Comparison of ENCODE assay signal across 9 cellular contexts in the genomic region with DNA sequence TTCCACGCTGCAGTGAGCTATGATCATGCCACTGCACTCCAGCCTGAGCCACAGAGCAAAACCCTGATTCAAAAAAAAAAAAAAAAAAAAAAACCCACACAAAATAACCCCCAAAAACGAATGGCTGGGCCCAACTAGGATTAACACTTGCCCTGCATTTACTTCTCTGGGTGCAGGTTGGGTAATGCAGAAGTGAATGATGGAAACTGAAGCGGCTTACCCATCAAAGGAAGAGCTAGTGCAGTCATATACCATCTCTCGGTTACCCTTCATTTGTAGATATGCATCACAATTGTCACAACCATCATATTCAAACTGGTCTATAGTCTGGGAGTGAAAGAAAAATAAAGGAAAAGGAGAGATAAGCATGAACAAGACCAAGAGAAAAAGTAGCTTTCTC. TPM values are rescaled to one million over a fixed set of nuclear protein-coding genes. Genes with fewer than 3 reads are reported as not detected.
A peak's percentile ranks its signal among the peaks of the same experiment; 100 is the strongest.
DNase-seq lines count a peak whose midpoint lies in the region; ATAC-seq and TF ChIP-seq lines count a peak whose summit lies in the region.
"Had no signal": no experiment of that assay in that cellular context is flagged by ENCODE, and none has a peak within 500 bp of the region (broad histone marks: within the 10 kb centered on the region; RNA-seq: fewer than 3 reads in every experiment).

No MANE protein-coding gene starts in this region.

- intact Hi-C loops in gastrocnemius medialis (cut with DNase I; ENCODE audit: low total_unique reads), result loop anchor here (5.0 kb wide), 2 partner anchors 134 to 756 kb away; a partner anchor contains a TSS

- peaks cover 52% of the 10 kb centered on the region for H3K4me1 Mint-ChIP-seq in T-helper 17 cell

- peak; percentile 12 for DNase-seq in GM13976 (ENCODE audit: low spot score)
- no peak for DNase-seq in T-helper 17 cell
- DNase-seq in foreskin fibroblast, result no peak
- no peak for DNase-seq in gastrocnemius medialis
- DNase-seq in kidney tubule cell (ENCODE audit: low spot score), result no peak
- no peak for DNase-seq in inferior parietal cortex (ENCODE audit: extremely low spot score)
- DNase-seq in NCI-H187 (lab: John Stamatoyannopoulos, UW), result no peak

- peaks cover 7 to 44% of the 10 kb centered on the region in 2 donors for H3K36me3 ChIP-seq in gastrocnemius medialis

- TF ChIP-seq CTCF in GM13976 (IDR thresholded peaks at IDR 0.05; ENCODE audit: borderline replicate concordance, control extremely low read depth, extremely low read depth, insufficient read depth, missing control alignments) (no peak), foreskin fibroblast (IDR thresholded peaks at IDR 0.05; ENCODE audit: low read depth, low read length) (no peak), gastrocnemius medialis (IDR thresholded peaks at IDR 0.05 in 4 of 5, conservative IDR thresholded peaks at IDR 0.05 in 1 of 5) (no peak)

- in situ Hi-C loops in GM13976 (cut with MboI; ENCODE audit: low sequenced_read_pairs, unreplicated experiment) (no loop called here), gastrocnemius medialis (cut with MboI; ENCODE audit: low sequenced_read_pairs in 4 of 4) (no loop called here)

- peak overlapping the region; percentile 99 for H3K27ac Mint-ChIP-seq in T-helper 17 cell

- H3K4me3 ChIP-seq in foreskin fibroblast (ENCODE audit: low read depth in 1 of 2, low read length in 2 of 2) (peak overlapping the region; percentile 81 to 97), gastrocnemius medialis (peak overlapping the region; percentile 63 to 96 (median 92))

- ATAC-seq in T-helper 17 cell (no peak), gastrocnemius medialis (no peak), GM21717 (IDR thresholded peaks at IDR 0.05; ENCODE audit: unreplicated experiment) (no peak)

- peak overlapping the region; percentile 99 for H3K4me3 Mint-ChIP-seq in T-helper 17 cell

- TF ChIP-seq POLR2A in gastrocnemius medialis (IDR thresholded peaks at IDR 0.05), result no peak

- H3K36me3 Mint-ChIP-seq in T-helper 17 cell (ENCODE audit: low read depth), result peaks cover 8% of the 10 kb centered on the region

- H3K27me3 Mint-ChIP-seq in T-helper 17 cell, result no peaks in the 10 kb centered on the region

- H3K9me3 ChIP-seq in T-helper 17 cell (ENCODE audit: control insufficient read depth, low read length, poor library complexity, severe bottlenecking) (no peaks in the 10 kb centered on the region), gastrocnemius medialis (no peaks in the 10 kb centered on the region)

- H3K27ac ChIP-seq in gastrocnemius medialis, result peak overlapping the region in 1 of 4 donors; percentile 86

- H3K4me1 ChIP-seq in gastrocnemius medialis, result peaks cover 15 to 19% of the 10 kb centered on the region in 2 donors

- no peaks in the 10 kb centered on the region for H3K27me3 ChIP-seq in gastrocnemius medialis

RNA-seq across cellular contexts. Expression of a gene that starts 0.8 kb away (rescaled TPM):
- total RNA-seq in T-helper 17 cell (10 to 100 TPM; 41.3 to 50.6 TPM), gastrocnemius medialis (10 to 100 TPM; 39.6 to 49.0 (median 41.1) TPM)

RNA-seq across cellular contexts. Expression of a gene that starts 22.6 kb away (rescaled TPM):
- total RNA-seq in T-helper 17 cell, result 10 to 100 TPM; 30.5 to 32.8 TPM
- 1 to 10 TPM in 2 of 4 donors, under 1 TPM in 2; 0.72 to 1.6 (median 1.0) TPM for total RNA-seq in gastrocnemius medialis
- total RNA-seq: H4 had no signal

Comparison
In these comparisons a context has a peak if more than half of its experiments do, and no peak if none do; other contexts are left out.
1. RNA of a gene that starts 22.6 kb away (total RNA-seq): 30.5 to 32.8 TPM in T-helper 17 cell; 0.72 to 1.6 TPM in gastrocnemius medialis; every median in the first group is over 10 times any median in the second.